Comparison of ENCODE assay signal across 8 cellular contexts in genomic region chr9:71767421-71768321, GRCh38. TPM values are rescaled to one million over a fixed set of nuclear protein-coding genes. Genes with fewer than 3 reads are reported as not detected.
A peak's percentile ranks its signal among the peaks of the same experiment; 100 is the strongest.
DNase-seq lines count a peak whose midpoint lies in the region; ATAC-seq, FAIRE-seq and TF ChIP-seq lines count a peak whose summit lies in the region.

No MANE protein-coding gene starts in this region.

- H3K9me3 Mint-ChIP-seq in CD14-positive monocyte, result peaks cover 0 to 2% (median 0%) of the 10 kb centered on the region in 7 donors

- FAIRE-seq in small intestine (lab: Jason Lieb, UNC), result no peak

- DNase-seq in CD14-positive monocyte (ENCODE audit: low spot score) (no peak), LNCaP clone FGC (ENCODE audit: low read depth) (no peak), ascending aorta (ENCODE audit: low spot score in 2 of 2) (peak in 1 of 2 donors; percentile 68), small intestine (peak; percentile 85), NCI-H510A (lab: John Stamatoyannopoulos, UW) (no peak), NCI-H2081 (lab: John Stamatoyannopoulos, UW) (no peak)

- H3K36me3 Mint-ChIP-seq in CD14-positive monocyte, result peaks cover 0 to 12% of the 10 kb centered on the region in 2 donors

- H3K4me1 Mint-ChIP-seq in CD14-positive monocyte, result peaks cover 59% of the 10 kb centered on the region

- 2 to 6% (median 5%) methylated on average over 38 of the region's 38 CpGs for WGBS in small intestine, 3 donors

- H3K9me3 ChIP-seq in ascending aorta (no peaks in the 10 kb centered on the region), small intestine (ENCODE audit: control insufficient read depth, low read depth) (no peaks in the 10 kb centered on the region)

- no peak for ATAC-seq in GM21447 (IDR thresholded peaks at IDR 0.05; ENCODE audit: unreplicated experiment)

- peaks cover 0 to 21% of the 10 kb centered on the region in 2 donors for H3K4me1 ChIP-seq in ascending aorta
- peaks cover 0 to 7% of the 10 kb centered on the region in 2 donors for H3K4me1 ChIP-seq in small intestine (ENCODE audit: control insufficient read depth in 2 of 2, insufficient read depth in 1 of 2, low read depth in 1 of 2, low read length in 1 of 2)

- no peaks in the 10 kb centered on the region for H3K27me3 ChIP-seq in ascending aorta
- no peaks in the 10 kb centered on the region for H3K27me3 ChIP-seq in small intestine (ENCODE audit: control insufficient read depth in 2 of 2, insufficient read depth in 2 of 2, low read length in 2 of 2)

- intact Hi-C loops in CD14-positive monocyte (cut with micrococcal nuclease), result loop anchor here (5.0 kb wide), 4 partner anchors 85 to 165 kb away; partner anchors contain the start of genes ABHD17B (in 1 of the 2) and C9orf85 (in 1 of the 2)
- intact Hi-C loops in ascending aorta (cut with DNase I), result loop anchor here (2.0 to 5.0 kb wide), 5 partner anchors 21 to 600 kb away; partner anchors contain the start of genes ABHD17B, C9orf85 and ZFAND5

- peaks cover 11 to 24% (median 12%) of the 10 kb centered on the region in 3 donors for H3K27me3 Mint-ChIP-seq in CD14-positive monocyte (ENCODE audit: low read depth in 3 of 3)

- H3K27ac ChIP-seq in ascending aorta (peak overlapping the region; percentile 96 to 99), small intestine (ENCODE audit: low read depth in 1 of 2, low read length in 1 of 2) (peak overlapping the region; percentile 94 to 98)

- H3K4me3 ChIP-seq in LNCaP clone FGC (ENCODE audit: low read depth, low read length), result peak overlapping the region; percentile 83
- peak overlapping the region; percentile 78 to 89 for H3K4me3 ChIP-seq in ascending aorta
- peak overlapping the region; percentile 89 for H3K4me3 ChIP-seq in iPS-11a (ENCODE audit: low read depth, low read length)
- peak overlapping the region; percentile 84 to 97 for H3K4me3 ChIP-seq in small intestine (ENCODE audit: low read depth in 1 of 2, low read length in 2 of 2)

- H3K4me3 Mint-ChIP-seq in CD14-positive monocyte, result peak overlapping the region; percentile 98 to 99

- TF ChIP-seq CTCF in CD14-positive monocyte (IDR thresholded peaks at IDR 0.05) (no peak), LNCaP clone FGC (IDR thresholded peaks at IDR 0.05; ENCODE audit: control insufficient read depth, extremely low read depth, insufficient read depth) (no peak), ascending aorta (IDR thresholded peaks at IDR 0.05) (no peak)

- no peaks in the 10 kb centered on the region for H3K36me3 ChIP-seq in ascending aorta
- no peaks in the 10 kb centered on the region for H3K36me3 ChIP-seq in small intestine (ENCODE audit: control insufficient read depth in 2 of 2, insufficient read depth in 2 of 2, low read length in 2 of 2)

- H3K27ac Mint-ChIP-seq in CD14-positive monocyte, result peak overlapping the region; percentile 90 to 97 (median 95)

RNA-seq across cellular contexts. Expression of gene CEMIP2, which starts 0.6 kb away (rescaled TPM):
- 10 to 100 TPM; 11.6 to 21.4 TPM for polyA plus RNA-seq in CD14-positive monocyte
- 34.4 TPM for total RNA-seq in ascending aorta
- polyA plus RNA-seq in small intestine, result 10 to 100 TPM; 29.5 to 42.6 (median 30.0) TPM
